Comparison of ENCODE assay signal across 8 cellular contexts in genomic region chr12:57089259-57090245, GRCh38. TPM values are rescaled to one million over a fixed set of nuclear protein-coding genes. Genes with fewer than 3 reads are reported as not detected.
DNase-seq lines count a peak whose midpoint lies in the region; TF ChIP-seq lines count a peak whose summit lies in the region.

No MANE protein-coding gene starts in this region.

- H3K79me2 ChIP-seq in ACC112 (ENCODE audit: control insufficient read depth, insufficient read depth, low read length, unreplicated experiment) (peaks cover 33% of the 10 kb centered on the region), mammary epithelial cell (ENCODE audit: insufficient read depth, low read length) (peaks cover 43% of the 10 kb centered on the region)

- H2AFZ ChIP-seq in ACC112 (ENCODE audit: low read length, unreplicated experiment) (no peak overlapping the region), mammary epithelial cell (ENCODE audit: low read depth, low read length) (peak overlapping the region; percentile 40)

- H3K4me3 ChIP-seq in ACC112 (ENCODE audit: low read depth, low read length) (peak overlapping the region; percentile 80), mammary epithelial cell (replicated peaks in 1 of 3; ENCODE audit: insufficient read depth in 1 of 3, low read depth in 2 of 3, low read length in 3 of 3) (peak overlapping the region; percentile 57 to 96 (median 88)), iPS-18c (ENCODE audit: insufficient read depth, low read depth, low read length) (peak overlapping the region; percentile 84), skeletal muscle satellite cell (ENCODE audit: low read length) (peak overlapping the region; percentile 98)

- H3K9me3 ChIP-seq in mammary epithelial cell (replicated peaks; ENCODE audit: insufficient read depth, low read length) (no peaks in the 10 kb centered on the region), iPS-18c (ENCODE audit: control insufficient read depth, insufficient read depth, low read length) (no peaks in the 10 kb centered on the region), skeletal muscle satellite cell (replicated peaks; ENCODE audit: low read length) (no peaks in the 10 kb centered on the region)

- peak overlapping the region; percentile 77 for H3K9ac ChIP-seq in mammary epithelial cell (ENCODE audit: insufficient read depth, low read length)
- H3K9ac ChIP-seq in skeletal muscle satellite cell (ENCODE audit: low read depth, low read length), result peak overlapping the region; percentile 92

- H3K27me3 ChIP-seq in ACC112 (ENCODE audit: insufficient read depth, low read length) (no peaks in the 10 kb centered on the region), mammary epithelial cell (ENCODE audit: insufficient read depth, low read length) (no peaks in the 10 kb centered on the region), skeletal muscle satellite cell (ENCODE audit: control insufficient read depth, insufficient read depth, low read length) (no peaks in the 10 kb centered on the region)

- H3K4me1 ChIP-seq in ACC112 (ENCODE audit: control insufficient read depth, insufficient read depth, low read length, unreplicated experiment) (peaks cover 49% of the 10 kb centered on the region), mammary epithelial cell (ENCODE audit: insufficient read depth, low read length) (peaks cover 67% of the 10 kb centered on the region), skeletal muscle satellite cell (ENCODE audit: control insufficient read depth, insufficient read depth, low read length) (peaks cover 59% of the 10 kb centered on the region)

- CTCF ChIA-PET in mammary epithelial cell (lab: Charles Lee; ENCODE audit: low non-redundant PET), result no interaction called here

- in situ Hi-C loops in mammary epithelial cell (cut with MboI; ENCODE audit: low sequenced_read_pairs in 2 of 2), result no loop called here

- no peak for TF ChIP-seq CTCF in HFFc6 (IDR thresholded peaks at IDR 0.05)
- no peak for TF ChIP-seq CTCF in mammary epithelial cell (conservative IDR thresholded peaks at IDR 0.05 in 1 of 2, IDR thresholded peaks at IDR 0.05 in 1 of 2; ENCODE audit: extremely low read depth in 1 of 2, insufficient read depth in 1 of 2, low read depth in 1 of 2, low read length in 2 of 2)

- H3K36me3 ChIP-seq in ACC112 (ENCODE audit: insufficient read depth, low read length), result peaks cover 8% of the 10 kb centered on the region; the same call in 1 of the 2 replicates
- H3K36me3 ChIP-seq in mammary epithelial cell (ENCODE audit: insufficient read depth, low read length), result peaks cover 9% of the 10 kb centered on the region
- peaks cover 41% of the 10 kb centered on the region for H3K36me3 ChIP-seq in skeletal muscle satellite cell (ENCODE audit: insufficient read depth, low read length)

- no peaks in the 10 kb centered on the region for H3K9me3 Mint-ChIP-seq in HFFc6
- no peaks in the 10 kb centered on the region for H3K9me3 Mint-ChIP-seq in T-helper 2 cell treated with Interferon-gamma antibody and Interleukin-4, amounts not matched to agents 5 μg/mL and 100 μg/mL, for 36 hours

- peak overlapping the region; percentile 86 for H3K27ac Mint-ChIP-seq in HFFc6
- H3K27ac Mint-ChIP-seq in T-helper 2 cell treated with Interferon-gamma antibody and Interleukin-4, amounts not matched to agents 5 μg/mL and 100 μg/mL, for 36 hours, result peak overlapping the region; percentile 82

- H4K20me1 ChIP-seq in mammary epithelial cell (ENCODE audit: insufficient read depth, low read length), result no peaks in the 10 kb centered on the region

- peaks cover 19% of the 10 kb centered on the region for H3K27me3 Mint-ChIP-seq in HFFc6 (ENCODE audit: insufficient read depth)
- no peaks in the 10 kb centered on the region for H3K27me3 Mint-ChIP-seq in T-helper 2 cell treated with Interferon-gamma antibody and Interleukin-4, amounts not matched to agents 5 μg/mL and 100 μg/mL, for 36 hours (ENCODE audit: low read depth)

- peaks cover 21% of the 10 kb centered on the region for H3K36me3 Mint-ChIP-seq in HFFc6 (ENCODE audit: low read depth)
- H3K36me3 Mint-ChIP-seq in T-helper 2 cell treated with Interferon-gamma antibody and Interleukin-4, amounts not matched to agents 5 μg/mL and 100 μg/mL, for 36 hours (ENCODE audit: low read depth), result peaks cover 18% of the 10 kb centered on the region

- peak overlapping the region; percentile 96 for H3K4me3 Mint-ChIP-seq in HFFc6
- H3K4me3 Mint-ChIP-seq in T-helper 2 cell treated with Interferon-gamma antibody and Interleukin-4, amounts not matched to agents 5 μg/mL and 100 μg/mL, for 36 hours, result peak overlapping the region; percentile 95

- 3% methylated on average over 21 of the region's 47 CpGs for WGBS in mammary epithelial cell (ENCODE audit: low coverage, missing lambda C conversion rate)

- intact Hi-C loops in mammary epithelial cell (cut with micrococcal nuclease), result no loop called here

- H3K4me2 ChIP-seq in mammary epithelial cell (ENCODE audit: insufficient read depth, low read depth, low read length), result peak overlapping the region; percentile 82
- peak overlapping the region; percentile 100 for H3K4me2 ChIP-seq in skeletal muscle satellite cell (ENCODE audit: low read length)

- DNase-seq in HFFc6 (peak; percentile 38), mammary epithelial cell (peak; percentile 51), HuH-7 (ENCODE audit: low spot score) (no peak), OCI-M2 (lab: John Stamatoyannopoulos, UW; ENCODE audit: unreplicated experiment) (no peak)
- DNase-seq in T-helper 2 cell treated with Interferon-gamma antibody and Interleukin-4, amounts not matched to agents 5 μg/mL and 100 μg/mL, for 36 hours (ENCODE audit: low spot score), result peak; percentile 67

- H3K4me1 Mint-ChIP-seq in HFFc6 (ENCODE audit: low read depth), result peaks cover 71% of the 10 kb centered on the region
- H3K4me1 Mint-ChIP-seq in T-helper 2 cell treated with Interferon-gamma antibody and Interleukin-4, amounts not matched to agents 5 μg/mL and 100 μg/mL, for 36 hours (ENCODE audit: low read depth), result peaks cover 56% of the 10 kb centered on the region

- H3K27ac ChIP-seq in ACC112 (ENCODE audit: low read depth, low read length), result peak overlapping the region; percentile 68
- peak overlapping the region; percentile 70 for H3K27ac ChIP-seq in mammary epithelial cell (ENCODE audit: insufficient read depth, low read depth, low read length)

- dilution Hi-C loops in mammary epithelial cell (cut with HindIII; ENCODE audit: low sequenced_read_pairs), result no loop called here

- BruUV-seq in mammary epithelial cell (replicated peaks; lab: Mats Ljungman, UMichigan), result no TSS peak

RNA-seq across cellular contexts. Expression of gene NAB2, which starts 0.6 kb away (rescaled TPM):
- 10 to 100 TPM; 37.9 to 48.1 (median 44.8) TPM for total RNA-seq in HFFc6 (2021; fragmentation: NEBNext Ultra II Directional; extraction: Animal tissue kit (Norgen Biotek cat#: 25700))
- 10 to 100 TPM; 33.8 to 35.3 TPM for total RNA-seq in mammary epithelial cell
- 28.4 TPM for polyA plus RNA-seq in mammary epithelial cell
- 66.6 TPM for polyA minus RNA-seq in mammary epithelial cell
- total RNA-seq in skeletal muscle satellite cell (2012; rRNA removed), result 41.9 and 50.2 TPM in 2 replicates

RNA-seq across cellular contexts. Expression of gene NEMP1, which starts 11.0 kb away (rescaled TPM):
- total RNA-seq in HFFc6 (2021; fragmentation: NEBNext Ultra II Directional; extraction: Animal tissue kit (Norgen Biotek cat#: 25700)), result 10 to 100 TPM; 13.0 to 22.1 (median 20.7) TPM
- total RNA-seq in mammary epithelial cell, result 10 to 100 TPM in 1 of 2 donors, 1 to 10 TPM in 1; 7.3 to 31.0 TPM
- polyA plus RNA-seq in mammary epithelial cell, result 11.4 TPM
- polyA minus RNA-seq in mammary epithelial cell, result 22.2 TPM
- total RNA-seq in skeletal muscle satellite cell (2012; rRNA removed), result 9.4 and 9.8 TPM in 2 replicates

RNA-seq across cellular contexts. Expression of gene STAT6, which starts 21.6 kb away (rescaled TPM):
- 100 to 1,000 TPM in 1 of 6 experiments, 10 to 100 TPM in 5; 83.7 to 102 (median 93.5) TPM for total RNA-seq in HFFc6 (2021; fragmentation: NEBNext Ultra II Directional; extraction: Animal tissue kit (Norgen Biotek cat#: 25700))
- total RNA-seq in mammary epithelial cell, result 100 to 1,000 TPM in 1 of 2 donors, 10 to 100 TPM in 1; 65.3 to 150 TPM
- 170 TPM for polyA plus RNA-seq in mammary epithelial cell
- 136 TPM for polyA minus RNA-seq in mammary epithelial cell
- 91.5 and 92.8 TPM in 2 replicates for total RNA-seq in skeletal muscle satellite cell (2012; rRNA removed)

RNA-seq across cellular contexts. Expression of gene LRP1, which starts 38.7 kb away (rescaled TPM):
- 100 to 1,000 TPM; 187 to 332 (median 201) TPM for total RNA-seq in HFFc6 (2021; fragmentation: NEBNext Ultra II Directional; extraction: Animal tissue kit (Norgen Biotek cat#: 25700))
- total RNA-seq in mammary epithelial cell, result 10 to 100 TPM; 33.2 to 57.0 TPM
- 11.3 TPM for polyA plus RNA-seq in mammary epithelial cell
- 75.1 TPM for polyA minus RNA-seq in mammary epithelial cell
- 237 and 303 TPM in 2 replicates for total RNA-seq in skeletal muscle satellite cell (2012; rRNA removed)

RNA-seq across cellular contexts. Expression of gene MYO1A, which starts 39.6 kb away (rescaled TPM):
- total RNA-seq in HFFc6 (2021; fragmentation: NEBNext Ultra II Directional; extraction: Animal tissue kit (Norgen Biotek cat#: 25700)), result under 1 TPM in 1 of 6 experiments, not detected in 5; 0.23 TPM
- total RNA-seq in mammary epithelial cell, result not detected
- 0.03 TPM for polyA plus RNA-seq in mammary epithelial cell
- not detected for polyA minus RNA-seq in mammary epithelial cell
- under 0.01 TPM in 1 of 2 replicates, not detected in the other for total RNA-seq in skeletal muscle satellite cell (2012; rRNA removed)

Comparison
In these comparisons a context has a peak if more than half of its experiments do, and no peak if none do; other contexts are left out.
1. DNase-seq: peak in HFFc6 (single experiment), T-helper 2 cell treated with Interferon-gamma antibody and Interleukin-4, amounts not matched to agents 5 μg/mL and 100 μg/mL, for 36 hours (single experiment) and mammary epithelial cell (single experiment); none in HuH-7 (single experiment) and OCI-M2 (single experiment).
2. Peak in every context shown above with its lines, with median percentiles within 50 percentile points of each other: H3K4me3 ChIP-seq.